Comparison of ENCODE assay signal across 10 cellular contexts in the genomic region with DNA sequence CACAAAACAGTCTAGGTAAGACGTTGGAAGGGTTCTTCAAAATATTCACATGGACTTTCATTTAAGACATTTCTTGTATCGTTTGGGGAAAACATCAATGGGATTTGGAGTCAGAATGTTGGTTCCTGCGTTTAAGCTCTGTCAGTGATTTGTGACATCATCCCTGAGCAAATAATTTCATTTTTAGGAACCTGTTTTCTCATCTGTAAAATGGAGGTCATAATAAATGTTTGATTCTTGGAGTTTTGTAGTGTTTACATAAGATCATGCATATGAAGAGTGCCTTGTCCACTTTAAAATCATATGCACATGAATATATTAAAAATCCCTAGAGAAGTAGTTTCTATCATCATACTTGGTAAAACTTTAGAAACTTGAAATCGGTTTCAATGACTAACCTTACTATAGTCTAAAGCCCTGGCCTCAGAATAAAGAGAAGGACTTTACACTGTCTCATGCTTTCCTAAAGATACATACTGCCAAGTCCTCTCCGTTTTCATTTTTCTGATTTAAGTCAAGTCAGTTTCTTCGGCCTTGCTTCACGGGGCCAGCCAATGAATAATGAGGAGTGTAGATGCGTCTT.
DNase-seq lines count a peak whose midpoint lies in the region; ATAC-seq, FAIRE-seq and TF ChIP-seq lines count a peak whose summit lies in the region.
"Had no signal": no experiment of that assay in that cellular context is flagged by ENCODE, and none has a peak within 500 bp of the region (broad histone marks: within the 10 kb centered on the region; RNA-seq: fewer than 3 reads in every experiment).

No MANE protein-coding gene starts in this region.

- peaks cover 6 to 12% of the 10 kb centered on the region in 2 experiments; a peak in 4 of 5 replicates for H3K4me1 ChIP-seq in K562 (replicated peaks in 1 of 2; ENCODE audit: control insufficient read depth in 2 of 2, insufficient read depth in 2 of 2, low read length in 2 of 2)
- peaks cover 0 to 23% (median 11%) of the 10 kb centered on the region in 4 donors for H3K4me1 ChIP-seq in tibial artery
- H3K4me1 ChIP-seq in CD4-positive, alpha-beta memory T cell (ENCODE audit: insufficient read depth, low read length): no peaks in the 10 kb centered on the region

- no peak for ATAC-seq in activated CD8-positive, alpha-beta memory T cell treated with anti-CD3 and anti-CD28 coated beads, Interleukin-2, amount 10 ng/mL, durations not matched to agents 7 days and 5 days
- ATAC-seq in K562 (no peak; the same call in 2 of the 3 replicates), HG03135 (IDR thresholded peaks at IDR 0.05; ENCODE audit: unreplicated experiment) (no peak)

- peaks cover 3% of the 10 kb centered on the region for H3K27me3 Mint-ChIP-seq in activated CD8-positive, alpha-beta memory T cell treated with anti-CD3 and anti-CD28 coated beads, Interleukin-2, amount 10 ng/mL, durations not matched to agents 7 days and 5 days
- H3K27me3 Mint-ChIP-seq in CD4-positive, alpha-beta memory T cell: peaks cover 0 to 2% of the 10 kb centered on the region in 2 donors

- H3K4me3 ChIP-seq in K562 (no peak overlapping the region), tibial artery (peak overlapping the region; percentile 14 to 22)
- H3K4me3 ChIP-seq in CD4-positive, alpha-beta memory T cell (ENCODE audit: low read length in 2 of 2): no peak overlapping the region
- H3K4me3 ChIP-seq: heart right ventricle had no signal

- H3K9me1 ChIP-seq in K562 (ENCODE audit: control insufficient read depth, insufficient read depth, low read length): no peaks in the 10 kb centered on the region

- no peaks in the 10 kb centered on the region for H3K36me3 Mint-ChIP-seq in activated CD8-positive, alpha-beta memory T cell treated with anti-CD3 and anti-CD28 coated beads, Interleukin-2, amount 10 ng/mL, durations not matched to agents 7 days and 5 days
- H3K36me3 Mint-ChIP-seq in CD4-positive, alpha-beta memory T cell: no peaks in the 10 kb centered on the region

- in situ Hi-C loops in K562 (cut with MboI): loop anchor here (25.0 kb wide), 2 partner anchors 786 to 1811 kb away; no protein-coding TSS in a partner anchor

- H3K9me3 ChIP-seq in K562 (replicated peaks; ENCODE audit: control insufficient read depth, insufficient read depth, low read depth, low read length): no peaks in the 10 kb centered on the region
- H3K9me3 ChIP-seq in tibial artery: peaks cover 0 to 9% (median 0%) of the 10 kb centered on the region in 3 donors
- H3K9me3 ChIP-seq in CD4-positive, alpha-beta memory T cell (ENCODE audit: control insufficient read depth in 1 of 2, low read length in 2 of 2): no peaks in the 10 kb centered on the region

- peak overlapping the region; percentile 39 for H3K27ac Mint-ChIP-seq in activated CD8-positive, alpha-beta memory T cell treated with anti-CD3 and anti-CD28 coated beads, Interleukin-2, amount 10 ng/mL, durations not matched to agents 7 days and 5 days
- peak overlapping the region in 1 of 7 donors; percentile 31 for H3K27ac Mint-ChIP-seq in CD4-positive, alpha-beta memory T cell
- H3K27ac Mint-ChIP-seq: activated T-cell treated with anti-CD3 and anti-CD28 coated beads, Interleukin-2, amount 50 U/mL, for 72 hours had no signal

- POLR2A ChIA-PET in K562 (lab: Yijun Ruan, JAX): interaction anchor here (0.6 kb wide), 1 partner anchor 21 kb away, joined by 3 read pairs; no protein-coding TSS in a partner anchor
- POLR2A ChIA-PET in CD4-positive, alpha-beta memory T cell (lab: Charles Lee; ENCODE audit: partially characterized antibody): interaction anchor here (0.9 kb wide), 1 partner anchor 929 kb away, joined by 3 read pairs; no protein-coding TSS in a partner anchor

- no peak for TF ChIP-seq EP300 in K562 (IDR thresholded peaks at IDR 0.05; ENCODE audit: low read length)

- H2AFZ ChIP-seq in K562 (ENCODE audit: low read depth, low read length): peak overlapping the region; percentile 92

- peaks cover 14% of the 10 kb centered on the region for H3K4me1 Mint-ChIP-seq in activated CD8-positive, alpha-beta memory T cell treated with anti-CD3 and anti-CD28 coated beads, Interleukin-2, amount 10 ng/mL, durations not matched to agents 7 days and 5 days
- peaks cover 0 to 3% (median 1%) of the 10 kb centered on the region in 4 donors for H3K4me1 Mint-ChIP-seq in CD4-positive, alpha-beta memory T cell

- TF ChIP-seq CTCF in K562 (IDR thresholded peaks at IDR 0.05 in 2 of 3, conservative IDR thresholded peaks at IDR 0.05 in 1 of 3; ENCODE audit: insufficient read depth in 2 of 3, low read depth in 1 of 3, low read length in 3 of 3): no peak
- no peak for TF ChIP-seq CTCF in tibial artery (IDR thresholded peaks at IDR 0.05)

- peaks cover 2% of the 10 kb centered on the region for H3K9me3 Mint-ChIP-seq in activated CD8-positive, alpha-beta memory T cell treated with anti-CD3 and anti-CD28 coated beads, Interleukin-2, amount 10 ng/mL, durations not matched to agents 7 days and 5 days (ENCODE audit: low read depth)
- H3K9me3 Mint-ChIP-seq in CD4-positive, alpha-beta memory T cell: peaks cover 0 to 9% (median 0%) of the 10 kb centered on the region in 8 donors

- no TSS peak for BruUV-seq in K562 (replicated peaks; lab: Mats Ljungman, UMichigan)

- no peaks in the 10 kb centered on the region for H3K79me2 ChIP-seq in K562 (ENCODE audit: control insufficient read depth, insufficient read depth, low read length)

- peaks cover 14 to 26% of the 10 kb centered on the region in 2 experiments; a peak in 3 of 5 replicates for H3K27me3 ChIP-seq in K562 (ENCODE audit: control insufficient read depth in 2 of 2, insufficient read depth in 2 of 2, low read length in 2 of 2)
- H3K27me3 ChIP-seq in tibial artery: no peaks in the 10 kb centered on the region
- no peaks in the 10 kb centered on the region for H3K27me3 ChIP-seq in CD4-positive, alpha-beta memory T cell (ENCODE audit: insufficient read depth, low read length)
- H3K27me3 ChIP-seq: heart right ventricle had no signal

- no peaks in the 10 kb centered on the region for H4K20me1 ChIP-seq in K562 (replicated peaks; ENCODE audit: control insufficient read depth, insufficient read depth, low read length)

- CTCF ChIA-PET in activated CD8-positive, alpha-beta memory T cell treated with anti-CD3 and anti-CD28 coated beads, Interleukin-2, amount 10 ng/mL, durations not matched to agents 7 days and 5 days (lab: Charles Lee): interaction anchor here (0.6 to 3.0 kb wide), 11 partner anchors 12 to 1399 kb away, joined by 3 to 12 read pairs (median 4); no protein-coding TSS in a partner anchor
- CTCF ChIA-PET in K562 (lab: Yijun Ruan, JAX; ENCODE audit: low intra/inter-chr PET ratio): interaction anchor here (0.6 to 4.6 kb wide), 10 partner anchors 26 to 944 kb away, joined by 3 to 37 read pairs (median 6); partner anchors contain the start of gene ADSS2
- CTCF ChIA-PET in CD4-positive, alpha-beta memory T cell (lab: Charles Lee; ENCODE audit: partially characterized antibody): interaction anchor here (0.9 to 4.6 kb wide), 12 partner anchors 13 to 930 kb away, joined by 3 to 65 read pairs (median 3); no protein-coding TSS in a partner anchor

- peak overlapping the region; percentile 79 for H3K4me2 ChIP-seq in K562 (ENCODE audit: insufficient read depth, low read length)

- H3K36me3 ChIP-seq in K562 (ENCODE audit: control insufficient read depth, insufficient read depth, low read length) (no peaks in the 10 kb centered on the region), tibial artery (no peaks in the 10 kb centered on the region)
- no peaks in the 10 kb centered on the region for H3K36me3 ChIP-seq in CD4-positive, alpha-beta memory T cell (ENCODE audit: insufficient read depth, low read length)
- H3K36me3 ChIP-seq: heart right ventricle had no signal

- TF ChIP-seq RAD21 in K562 (CRISPR knock-in tag; conservative IDR thresholded peaks at IDR 0.05 in 1 of 2, IDR thresholded peaks at IDR 0.05 in 1 of 2): no peak

- H3K4me3 Mint-ChIP-seq in activated CD8-positive, alpha-beta memory T cell treated with anti-CD3 and anti-CD28 coated beads, Interleukin-2, amount 10 ng/mL, durations not matched to agents 7 days and 5 days: no peak overlapping the region
- no peak overlapping the region for H3K4me3 Mint-ChIP-seq in CD4-positive, alpha-beta memory T cell
- H3K4me3 Mint-ChIP-seq: activated T-cell treated with anti-CD3 and anti-CD28 coated beads, Interleukin-2, amount 50 U/mL, for 72 hours had no signal

- no peak for DNase-seq in activated CD8-positive, alpha-beta memory T cell treated with anti-CD3 and anti-CD28 coated beads, Interleukin-2, amount 10 ng/mL, durations not matched to agents 7 days and 5 days
- no peak for DNase-seq in activated CD8-positive, alpha-beta memory T cell treated with anti-CD3 and anti-CD28 coated beads, Interleukin-2, amount 50 U/mL, for 48 hours
- DNase-seq in K562 (ENCODE audit: extremely low read depth in 1 of 4, low spot score in 3 of 4) (no peak), kidney tubule cell (ENCODE audit: low spot score) (peak; percentile 3), tibial artery (no peak)
- no peak for DNase-seq in CD4-positive, alpha-beta memory T cell
- no peak for DNase-seq in stimulated activated CD4-positive, alpha-beta T cell treated with anti-CD3 and anti-CD28 coated beads, Interleukin-12 subunit alpha, Interleukin-12 subunit beta, amount 100 ng/mL, for 4 hours

- no peak overlapping the region; the same call in 2 of the 3 replicates for H3K27ac ChIP-seq in K562 (ENCODE audit: extremely low read depth, low read depth, low read length)
- peak overlapping the region; percentile 58 to 64 for H3K27ac ChIP-seq in tibial artery
- H3K27ac ChIP-seq in CD4-positive, alpha-beta memory T cell (ENCODE audit: low read depth, low read length): no peak overlapping the region

- 16% methylated on average over 8 of the region's 8 CpGs for WGBS in K562 (ENCODE audit: insufficient coverage, low coverage, missing lambda C conversion rate)

- H3K9ac ChIP-seq in K562 (ENCODE audit: insufficient read depth in 1 of 2, low read depth in 2 of 2, low read length in 2 of 2): peak overlapping the region in 1 of 2 experiments; percentile 7; a peak in 2 of 4 replicates

- intact Hi-C loops in K562 (cut with micrococcal nuclease): loop anchor here (1.0 to 5.0 kb wide), 12 partner anchors 26 to 1806 kb away; no protein-coding TSS in a partner anchor
- intact Hi-C loops in tibial artery (cut with DNase I; ENCODE audit: low total_unique reads): loop anchor here (5.0 to 10.0 kb wide), 2 partner anchors 219 to 926 kb away; partner anchors contain the start of gene ZBTB18
- intact Hi-C loops in CD4-positive, alpha-beta memory T cell (cut with micrococcal nuclease): loop anchor here (1.0 to 10.0 kb wide), 9 partner anchors 26 to 1806 kb away; no protein-coding TSS in a partner anchor

- no peak for FAIRE-seq in K562 (lab: Jason Lieb, UNC)

- TF ChIP-seq POLR2A in K562 (conservative IDR thresholded peaks at IDR 0.05): no peak

TF ChIP-seq in K562, 482 proteins besides CTCF, POLR2A, EP300 and RAD21 (continues in another document):
- TF ChIP-seq EP400 (IDR thresholded peaks at IDR 0.05) (peak; percentile 25; the same call in 1 of the 2 replicates), RBM25 (IDR thresholded peaks at IDR 0.05; ENCODE audit: low read depth, low read length, severe bottlenecking) (no peak), SIX5 (IDR thresholded peaks at IDR 0.05; ENCODE audit: borderline replicate concordance in 1 of 2, insufficient read depth in 1 of 2, low read depth in 1 of 2, low read length in 2 of 2) (0 out of 4 replicates have a peak, but pooled peaks of 1 of the 2 experiments have one; percentile 5), HEY1 (CRISPR knock-in tag; IDR thresholded peaks at IDR 0.05; ENCODE audit: borderline replicate concordance) (peak; percentile 39; the same call in 1 of the 2 replicates)

Comparison
In these comparisons a context has a peak if more than half of its experiments do, and no peak if none do; other contexts are left out.
1. H3K27ac ChIP-seq: peak in tibial artery (2 of 2); none in K562 (single experiment) and CD4-positive, alpha-beta memory T cell (single experiment).
2. H3K4me3 ChIP-seq: peak in tibial artery (2 of 2); none in K562 (single experiment) and CD4-positive, alpha-beta memory T cell (0 of 2).